ENCODE assay signal across 11 cellular contexts in the genomic region with DNA sequence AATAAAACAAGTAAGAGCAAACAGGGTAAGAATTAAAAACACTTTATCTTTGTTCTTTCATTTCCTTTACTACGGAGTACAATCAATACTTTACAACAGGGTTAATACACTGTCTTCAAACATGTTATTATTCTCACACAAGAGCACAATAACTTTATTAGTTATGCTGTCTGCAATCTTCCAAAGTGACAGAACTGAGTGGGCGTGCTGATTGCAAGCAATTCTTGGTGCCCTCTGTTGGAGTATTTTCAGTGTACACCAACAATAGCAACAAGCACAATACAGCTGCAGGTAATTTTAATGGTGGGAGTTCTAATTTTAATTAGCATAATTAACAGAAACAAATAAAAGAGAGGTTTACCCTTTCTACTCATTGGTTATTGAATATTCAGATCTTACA. TPM values are rescaled to one million over a fixed set of nuclear protein-coding genes. Genes with fewer than 3 reads are reported as not detected.
A peak's percentile ranks its signal among the peaks of the same experiment; 100 is the strongest.
DNase-seq lines count a peak whose midpoint lies in the region; ATAC-seq, FAIRE-seq and TF ChIP-seq lines count a peak whose summit lies in the region.
"Had no signal": no experiment of that assay in that cellular context is flagged by ENCODE, and none has a peak within 500 bp of the region (broad histone marks: within the 10 kb centered on the region; RNA-seq: fewer than 3 reads in every experiment).

No MANE protein-coding gene starts in this region.

- H3K4me1 Mint-ChIP-seq in neural crest cell, result peaks cover 6% of the 10 kb centered on the region

- no peaks in the 10 kb centered on the region for H3K9me3 Mint-ChIP-seq in neural crest cell
- H3K9me3 Mint-ChIP-seq: T-helper 1 cell treated with Interleukin-12 subunit alpha and Interleukin-12 subunit beta and Interleukin-4 antibody, amounts not matched to agents 30 μg/mL and 1 μg/mL, for 36 hours had no signal

- DNase-seq in D721Med (ENCODE audit: insufficient read length, low spot score) (no peak), OCI-M1 (lab: John Stamatoyannopoulos, UW) (peak; percentile 67), esophagus muscularis mucosa (ENCODE audit: extremely low spot score) (no peak), neural crest cell (ENCODE audit: low read depth, low spot score) (no peak), NCI-H2171 treated with DMSO at 0.1 percent for 48 hours (lab: John Stamatoyannopoulos, UW) (no peak), vagina (ENCODE audit: extremely low spot score in 2 of 2) (no peak)
- DNase-seq: MV-4-11 had no signal

- H3K27ac ChIP-seq in esophagus muscularis mucosa (replicated peaks in 1 of 4) (no peak overlapping the region), vagina (no peak overlapping the region)

- ATAC-seq in HG03280 (IDR thresholded peaks at IDR 0.05; ENCODE audit: unreplicated experiment) (no peak), HG03565 (IDR thresholded peaks at IDR 0.05; ENCODE audit: unreplicated experiment) (no peak)

- TF ChIP-seq CTCF in D721Med (IDR thresholded peaks at IDR 0.05; ENCODE audit: insufficient read depth, missing control alignments) (peak; percentile 8), esophagus muscularis mucosa (IDR thresholded peaks at IDR 0.05) (peak in 2 of 3 experiments; percentile 30 to 35), neural crest cell (conservative IDR thresholded peaks at IDR 0.05) (peak; percentile 38), vagina (IDR thresholded peaks at IDR 0.05) (no peak)

- WGBS in esophagus muscularis mucosa, result 88% methylated on average over 2 of the region's 2 CpGs

- H3K36me3 ChIP-seq in esophagus muscularis mucosa, result no peaks in the 10 kb centered on the region
- H3K36me3 ChIP-seq in vagina, result no peaks in the 10 kb centered on the region

- no peaks in the 10 kb centered on the region for H3K9me3 ChIP-seq in esophagus muscularis mucosa
- no peaks in the 10 kb centered on the region for H3K9me3 ChIP-seq in vagina

- H3K36me3 Mint-ChIP-seq in neural crest cell (ENCODE audit: low read depth), result no peaks in the 10 kb centered on the region

- H3K27ac Mint-ChIP-seq in neural crest cell (ENCODE audit: unreplicated experiment), result no peak overlapping the region
- H3K27ac Mint-ChIP-seq: T-helper 1 cell treated with Interleukin-12 subunit alpha and Interleukin-12 subunit beta and Interleukin-4 antibody, amounts not matched to agents 30 μg/mL and 1 μg/mL, for 36 hours had no signal

- H3K4me3 ChIP-seq in esophagus muscularis mucosa (no peak overlapping the region), vagina (no peak overlapping the region)

- no peaks in the 10 kb centered on the region for H3K4me1 ChIP-seq in esophagus muscularis mucosa
- no peaks in the 10 kb centered on the region for H3K4me1 ChIP-seq in vagina

- intact Hi-C loops in esophagus muscularis mucosa (cut with DNase I), result no loop called here
- intact Hi-C loops in vagina (cut with DNase I), result no loop called here

- TF ChIP-seq EP300 in esophagus muscularis mucosa (IDR thresholded peaks at IDR 0.05), result no peak

- TF ChIP-seq POLR2A in esophagus muscularis mucosa (IDR thresholded peaks at IDR 0.05; ENCODE audit: low read depth), result no peak
- TF ChIP-seq POLR2A in vagina (IDR thresholded peaks at IDR 0.05), result no peak

- H3K27me3 ChIP-seq in esophagus muscularis mucosa (no peaks in the 10 kb centered on the region), vagina (no peaks in the 10 kb centered on the region)

- no peak overlapping the region for H3K4me3 Mint-ChIP-seq in neural crest cell
- H3K4me3 Mint-ChIP-seq: T-helper 1 cell treated with Interleukin-12 subunit alpha and Interleukin-12 subunit beta and Interleukin-4 antibody, amounts not matched to agents 30 μg/mL and 1 μg/mL, for 36 hours had no signal

- no peak for FAIRE-seq in D721Med (lab: Jason Lieb, UNC)
- FAIRE-seq: GM12892 had no signal

- no peaks in the 10 kb centered on the region for H3K27me3 Mint-ChIP-seq in neural crest cell (ENCODE audit: low read depth)

RNA-seq across cellular contexts. Expression of gene PTPRK, which starts 33.9 kb away (rescaled TPM):
- 10 to 100 TPM; 36.8 to 53.1 (median 43.8) TPM for total RNA-seq in esophagus muscularis mucosa
- total RNA-seq in neural crest cell, result 30.4 and 30.8 TPM in 2 replicates
- 82.5 TPM for total RNA-seq in vagina

Comparison
In these comparisons a context has a peak if more than half of its experiments do, and no peak if none do; other contexts are left out.
1. CTCF ChIP-seq: peak in D721Med (single experiment), esophagus muscularis mucosa (2 of 3) and neural crest cell (single experiment); none in vagina (0 of 3).